Comparison of ENCODE assay signal across 7 cellular contexts in genomic region chr1:109425391-109425790, GRCh38. TPM values are rescaled to one million over a fixed set of nuclear protein-coding genes. Genes with fewer than 3 reads are reported as not detected.
DNase-seq lines count a peak whose midpoint lies in the region; ATAC-seq and TF ChIP-seq lines count a peak whose summit lies in the region.

No MANE protein-coding gene starts in this region.

- peak overlapping the region; percentile 81 for H3K9ac ChIP-seq in OCI-LY1 (ENCODE audit: low read length)

- H3K4me3 ChIP-seq in OCI-LY1 (ENCODE audit: low read depth, low read length, poor library complexity, severe bottlenecking): peak overlapping the region; percentile 83

- TF ChIP-seq CTCF in OCI-LY1 (IDR thresholded peaks at IDR 0.05; ENCODE audit: low read length): no peak

- H3K4me1 ChIP-seq in OCI-LY1 (ENCODE audit: insufficient read depth, low read length, severe bottlenecking): peaks cover 25% of the 10 kb centered on the region

- H3K4me1 Mint-ChIP-seq in naive B cell: peaks cover 30 to 41% (median 33%) of the 10 kb centered on the region in 3 donors

- H3K27ac Mint-ChIP-seq in naive B cell: peak overlapping the region; percentile 92 to 98 (median 97)

- peaks cover 27% of the 10 kb centered on the region for H3K36me3 ChIP-seq in OCI-LY1 (ENCODE audit: insufficient read depth, low read length)

- peaks cover 40% of the 10 kb centered on the region for H3K79me2 ChIP-seq in OCI-LY1 (ENCODE audit: insufficient read depth, low read length)

- H3K4me3 Mint-ChIP-seq in naive B cell: peak overlapping the region; percentile 91 to 100 (median 98)

- intact Hi-C loops in posterior vena cava (cut with DNase I): loop anchor here in 1 of 2 donors (5.0 kb wide), 1 partner anchor 57 kb away; the partner anchor contains the start of gene ATXN7L2

- TF ChIP-seq POLR2A in GM18505 (IDR thresholded peaks at IDR 0.05; ENCODE audit: borderline replicate concordance, extremely low read depth, insufficient read depth, insufficient read length): no peak

- H3K36me3 Mint-ChIP-seq in naive B cell: no peaks in the 10 kb centered on the region

- no peaks in the 10 kb centered on the region for H3K27me3 ChIP-seq in OCI-LY1 (ENCODE audit: insufficient read depth, low read length)

- H2AFZ ChIP-seq in OCI-LY1 (ENCODE audit: low read length): no peak overlapping the region

- H3K27ac ChIP-seq in OCI-LY1 (ENCODE audit: low read depth, low read length, poor library complexity, severe bottlenecking): peak overlapping the region; percentile 71

- no peaks in the 10 kb centered on the region for H3K27me3 Mint-ChIP-seq in naive B cell

- peak overlapping the region; percentile 91 for H3K4me2 ChIP-seq in OCI-LY1 (ENCODE audit: low read length)

- DNase-seq in dermis blood vessel endothelial cell (peak; percentile 39), naive B cell (peak; percentile 53), DMS153 treated with DMSO at 0.1 percent for 48 hours (lab: John Stamatoyannopoulos, UW; ENCODE audit: unreplicated experiment) (no peak), posterior vena cava (ENCODE audit: low spot score) (no peak)

- ATAC-seq in GM19395 (IDR thresholded peaks at IDR 0.05; ENCODE audit: unreplicated experiment) (peak; percentile 29), naive B cell (ENCODE audit: low read depth in 2 of 2) (peak; percentile 8 to 17), GM18505 (IDR thresholded peaks at IDR 0.05; ENCODE audit: unreplicated experiment) (no peak)

- H3K9me3 ChIP-seq in OCI-LY1 (ENCODE audit: low read length): no peaks in the 10 kb centered on the region

- no peaks in the 10 kb centered on the region for H4K20me1 ChIP-seq in OCI-LY1 (ENCODE audit: insufficient read depth, low read length)

- H3K9me3 Mint-ChIP-seq in naive B cell: no peaks in the 10 kb centered on the region

- H3K9me2 ChIP-seq in OCI-LY1 (ENCODE audit: low read depth, low read length): no peaks in the 10 kb centered on the region

- no peaks in the 10 kb centered on the region for H3F3A ChIP-seq in OCI-LY1 (ENCODE audit: insufficient read depth, low read length)

RNA-seq across cellular contexts. Expression of gene PSMA5, which starts 0.9 kb away (rescaled TPM):
- total RNA-seq in dermis blood vessel endothelial cell: 45.3 and 55.1 TPM in 2 replicates
- 10 to 100 TPM; 35.5 to 57.3 (median 51.0) TPM for polyA plus RNA-seq in naive B cell (ENCODE audit: low read depth in 6 of 6)
- total RNA-seq in posterior vena cava: 10 to 100 TPM; 43.3 to 51.2 TPM

RNA-seq across cellular contexts. Expression of gene SORT1, which starts 27.7 kb away (rescaled TPM):
- total RNA-seq in dermis blood vessel endothelial cell: 16.7 and 17.4 TPM in 2 replicates
- polyA plus RNA-seq in naive B cell (ENCODE audit: low read depth in 6 of 6): 1 to 10 TPM in 1 of 6 donors, under 1 TPM in 3, not detected in 2; 0.16 to 1.3 (median 0.34) TPM
- total RNA-seq in posterior vena cava: 100 to 1,000 TPM; 102 to 125 TPM

RNA-seq across cellular contexts. Expression of gene SYPL2, which starts 41.0 kb away (rescaled TPM):
- total RNA-seq in dermis blood vessel endothelial cell (under 0.01 TPM in 1 of 2 replicates, not detected in the other), posterior vena cava (1 to 10 TPM; 2.1 to 9.0 TPM)
- polyA plus RNA-seq in naive B cell (ENCODE audit: low read depth in 6 of 6): not detected

RNA-seq across cellular contexts. Expression of gene ATXN7L2, which starts 58.3 kb away (rescaled TPM):
- total RNA-seq in dermis blood vessel endothelial cell (1.3 and 1.5 TPM in 2 replicates), posterior vena cava (1 to 10 TPM; 2.7 to 3.3 TPM)
- polyA plus RNA-seq in naive B cell (ENCODE audit: low read depth in 6 of 6): 1 to 10 TPM; 3.0 to 9.2 (median 5.2) TPM

Comparison
In these comparisons a context has a peak if more than half of its experiments do, and no peak if none do; other contexts are left out.
1. DNase-seq: peak in dermis blood vessel endothelial cell (single experiment) and naive B cell (single experiment); none in DMS153 treated with DMSO at 0.1 percent for 48 hours (single experiment) and posterior vena cava (single experiment).